Comparison of ENCODE assay signal across 16 cellular contexts in the genomic region with DNA sequence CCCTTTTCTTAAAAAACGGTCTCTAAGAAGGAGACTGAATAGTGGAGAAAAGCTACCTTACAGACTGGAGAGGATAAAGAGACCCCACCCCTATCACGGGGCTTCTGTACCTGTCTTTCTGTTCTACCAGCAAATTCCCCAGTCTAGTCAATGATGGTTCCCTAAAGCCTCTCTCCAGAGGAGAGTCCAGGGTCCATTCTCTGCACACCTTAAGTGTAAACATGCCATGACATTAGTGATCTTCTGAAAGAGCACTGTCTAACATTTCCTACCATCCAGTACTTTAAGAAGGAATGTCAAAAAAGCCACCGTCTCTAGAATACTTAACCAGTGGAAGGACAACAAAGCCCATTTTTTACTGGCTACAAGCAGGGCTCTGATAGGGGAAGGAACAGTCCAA. TPM values are rescaled to one million over a fixed set of nuclear protein-coding genes. Genes with fewer than 3 reads are reported as not detected.
DNase-seq lines count a peak whose midpoint lies in the region; ATAC-seq, FAIRE-seq and TF ChIP-seq lines count a peak whose summit lies in the region.
"Had no signal": no experiment of that assay in that cellular context is flagged by ENCODE, and none has a peak within 500 bp of the region (broad histone marks: within the 10 kb centered on the region; RNA-seq: fewer than 3 reads in every experiment).

No MANE protein-coding gene starts in this region.

- no peak for TF ChIP-seq RAD21 in HepG2 (CRISPR knock-in tag; IDR thresholded peaks at IDR 0.05)

- in situ Hi-C loops in HepG2 (cut with HindIII; ENCODE audit: extremely low pct_ligation_motif_present, low pct_unique_long_range_greater_than_20kb): no loop called here

- H3K4me3 ChIP-seq in HepG2 (replicated peaks in 1 of 3; ENCODE audit: insufficient read depth in 1 of 3, low read depth in 2 of 3, low read length in 3 of 3) (no peak overlapping the region), right lobe of liver (no peak overlapping the region), thyroid gland (replicated peaks in 1 of 3) (no peak overlapping the region)
- H3K4me3 ChIP-seq: BLaER1 had no signal

- TF ChIP-seq CTCF in HepG2 (CRISPR knock-in tag; IDR thresholded peaks at IDR 0.05) (no peak), right lobe of liver (IDR thresholded peaks at IDR 0.05) (no peak), neural crest cell (conservative IDR thresholded peaks at IDR 0.05) (no peak), thyroid gland (IDR thresholded peaks at IDR 0.05) (no peak)

- TF ChIP-seq POLR2A in HepG2 (IDR thresholded peaks at IDR 0.05; ENCODE audit: insufficient read depth in 1 of 2, low read depth in 2 of 2, low read length in 2 of 2): no peak
- no peak for TF ChIP-seq POLR2A in right lobe of liver (IDR thresholded peaks at IDR 0.05)
- no peak for TF ChIP-seq POLR2A in thyroid gland (IDR thresholded peaks at IDR 0.05)

- H3K27me3 ChIP-seq in HepG2 (ENCODE audit: control insufficient read depth in 1 of 2, insufficient read depth in 2 of 2, low read length in 2 of 2) (no peaks in the 10 kb centered on the region), right lobe of liver (no peaks in the 10 kb centered on the region), thyroid gland (no peaks in the 10 kb centered on the region)
- H3K27me3 ChIP-seq: BLaER1 had no signal

- intact Hi-C loops in HepG2 (cut with micrococcal nuclease; ENCODE audit: unreplicated experiment) (no loop called here), right lobe of liver (cut with DNase I) (loop anchor here in 1 of 2 donors (10.0 kb wide), 1 partner anchor 174 kb away; no protein-coding TSS in a partner anchor), thyroid gland (cut with DNase I) (no loop called here)

- no peaks in the 10 kb centered on the region for H3K9me3 ChIP-seq in HepG2 (ENCODE audit: low read length)
- H3K9me3 ChIP-seq in right lobe of liver: no peaks in the 10 kb centered on the region
- H3K9me3 ChIP-seq in thyroid gland: no peaks in the 10 kb centered on the region
- H3K9me3 ChIP-seq: BLaER1 had no signal

- no peaks in the 10 kb centered on the region for H3K4me1 Mint-ChIP-seq in neural crest cell
- H3K4me1 Mint-ChIP-seq: CD4-positive, alpha-beta memory T cell; H9 had no signal

- WGBS in HepG2 (ENCODE audit: low lambda C conversion rate): 98% methylated on average over 3 of the region's 3 CpGs
- WGBS in right lobe of liver (ENCODE audit: insufficient coverage, low coverage, low lambda C conversion rate, missing lambda C conversion rate): 95% methylated on average over 2 of the region's 3 CpGs
- 95 to 96% methylated on average over 3 of the region's 3 CpGs for WGBS in thyroid gland, 2 donors

- H3K9ac ChIP-seq in HepG2 (ENCODE audit: insufficient read depth, low read depth, low read length): no peak overlapping the region
- H3K9ac ChIP-seq: BLaER1 had no signal

- no peak overlapping the region for H3K4me2 ChIP-seq in HepG2 (ENCODE audit: low read depth, low read length)
- H3K4me2 ChIP-seq: BLaER1 had no signal

- no peaks in the 10 kb centered on the region for H4K20me1 ChIP-seq in HepG2 (ENCODE audit: insufficient read depth, low read length)
- H4K20me1 ChIP-seq: BLaER1 had no signal

- no peaks in the 10 kb centered on the region for H3K79me2 ChIP-seq in HepG2 (ENCODE audit: insufficient read depth, low read length)

- H3K36me3 Mint-ChIP-seq in neural crest cell (ENCODE audit: low read depth): no peaks in the 10 kb centered on the region

- ATAC-seq in HepG2: peak; percentile 51
- no peak for ATAC-seq in right lobe of liver
- peak; percentile 34 for ATAC-seq in left lobe of liver
- ATAC-seq in GM21367 (IDR thresholded peaks at IDR 0.05; ENCODE audit: unreplicated experiment): no peak
- no peak for ATAC-seq in GM19324 (IDR thresholded peaks at IDR 0.05; ENCODE audit: low FRiP score, unreplicated experiment)

- POLR2A ChIA-PET in HepG2 (lab: Yijun Ruan, JAX): no interaction called here

- FAIRE-seq in HepG2 (lab: Jason Lieb, UNC): no peak
- FAIRE-seq: H1 had no signal

- H3K27me3 Mint-ChIP-seq in neural crest cell (ENCODE audit: low read depth): no peaks in the 10 kb centered on the region
- H3K27me3 Mint-ChIP-seq: CD4-positive, alpha-beta memory T cell had no signal

- H2AFZ ChIP-seq in HepG2 (ENCODE audit: low read length): no peak overlapping the region

- H3K27ac ChIP-seq in HepG2 (ENCODE audit: extremely low read length, insufficient read depth, low read length) (no peak overlapping the region), right lobe of liver (no peak overlapping the region), thyroid gland (no peak overlapping the region)
- H3K27ac ChIP-seq: BLaER1 had no signal

- TF ChIP-seq EP300 in HepG2 (IDR thresholded peaks at IDR 0.05; ENCODE audit: low read depth in 2 of 2, low read length in 2 of 2) (no peak), HepG2 (CRISPR knock-in tag; IDR thresholded peaks at IDR 0.05; ENCODE audit: borderline replicate concordance) (no peak)

- H3K4me1 ChIP-seq in HepG2 (ENCODE audit: insufficient read depth, low read length): peaks cover 13% of the 10 kb centered on the region
- H3K4me1 ChIP-seq in right lobe of liver: no peaks in the 10 kb centered on the region
- no peaks in the 10 kb centered on the region for H3K4me1 ChIP-seq in thyroid gland
- H3K4me1 ChIP-seq: BLaER1 had no signal

- H3K36me3 ChIP-seq in HepG2 (replicated peaks in 1 of 2; ENCODE audit: control insufficient read depth in 1 of 2, insufficient read depth in 2 of 2, low read length in 2 of 2) (peaks cover 27 to 83% of the 10 kb centered on the region in 2 experiments), right lobe of liver (peaks cover 0 to 75% (median 28%) of the 10 kb centered on the region in 4 donors), thyroid gland (peaks cover 53 to 54% of the 10 kb centered on the region in 2 donors)

- no TSS peak for BruUV-seq in HepG2 (replicated peaks; lab: Mats Ljungman, UMichigan)

- DNase-seq in HepG2 (ENCODE audit: low spot score) (no peak), right lobe of liver (no peak), left lobe of liver (ENCODE audit: low spot score) (no peak), neural crest cell (ENCODE audit: low read depth, low spot score) (no peak), thyroid gland (no peak)
- DNase-seq: 8988T; Calu3; CD4-positive, alpha-beta memory T cell; DMS79 treated with DMSO at 0.1 percent for 48 hours; GF-D8; H9 had no signal

- H3K4me3 Mint-ChIP-seq in neural crest cell: no peak overlapping the region
- H3K4me3 Mint-ChIP-seq: CD14-positive monocyte; CD4-positive, alpha-beta memory T cell; H9 had no signal

- H3K9me3 Mint-ChIP-seq in neural crest cell: no peaks in the 10 kb centered on the region
- H3K9me3 Mint-ChIP-seq: CD14-positive monocyte; CD4-positive, alpha-beta memory T cell; H9 had no signal

- H3K27ac Mint-ChIP-seq in neural crest cell (ENCODE audit: unreplicated experiment): peak overlapping the region; percentile 65
- H3K27ac Mint-ChIP-seq: CD4-positive, alpha-beta memory T cell; H9 had no signal

- CTCF ChIA-PET in HepG2 (lab: Yijun Ruan, JAX; ENCODE audit: low intra/inter-chr PET ratio, low total read pairs): no interaction called here

TF ChIP-seq in HepG2, 621 proteins besides CTCF, POLR2A, EP300 and RAD21:
- no peak for TF ChIP-seq BHLHE40 (IDR thresholded peaks at IDR 0.05; ENCODE audit: low read length)
- TF ChIP-seq HNF4A (CRISPR knock-in tag; IDR thresholded peaks at IDR 0.05): peak; percentile 54

RNA-seq across cellular contexts. Expression of a gene that starts 17.0 kb away (rescaled TPM):
- 43.3 and 49.7 TPM in 2 replicates for total RNA-seq in HepG2 (2016; rRNA removed; fragmentation: Illumina TruSeq; extraction: Trizol)
- 14.8 and 17.3 TPM in 2 replicates for total RNA-seq in HepG2 (2016; cell fraction: cytosol; rRNA removed; fragmentation: Illumina TruSeq; extraction: Trizol; ENCODE audit: low read depth)
- total RNA-seq in HepG2 (2016; cell fraction: insoluble cytoplasmic fraction; rRNA removed; fragmentation: Illumina TruSeq; extraction: Trizol): 46.8 and 50.6 TPM in 2 replicates
- 17.0 and 21.7 TPM in 2 replicates for total RNA-seq in HepG2 (2016; cell fraction: membrane; rRNA removed; fragmentation: Illumina TruSeq; extraction: Trizol)
- 59.2 and 72.7 TPM in 2 replicates for total RNA-seq in HepG2 (2016; cell fraction: nucleus; rRNA removed; fragmentation: Illumina TruSeq; extraction: Trizol)
- polyA plus RNA-seq in HepG2 (2011; rRNA removed): 64.6 and 70.5 TPM in 2 replicates
- polyA plus RNA-seq in HepG2 (2011; cell fraction: cytosol; rRNA removed): 46.5 and 46.6 TPM in 2 replicates
- 198 and 200 TPM in 2 replicates for polyA plus RNA-seq in HepG2 (2011; cell fraction: nucleus; rRNA removed)
- 43.8 and 45.9 TPM in 2 replicates for polyA plus RNA-seq in HepG2 (2012)
- 3.3 and 3.5 TPM in 2 replicates for polyA plus RNA-seq in HepG2 (2016; cell fraction: cytosol; fragmentation: Illumina TruSeq; extraction: Trizol; ENCODE audit: low read depth)
- 47.6 and 51.3 TPM in 2 replicates for polyA plus RNA-seq in HepG2 (2016; cell fraction: insoluble cytoplasmic fraction; fragmentation: Illumina TruSeq; extraction: Trizol; ENCODE audit: low read depth)
- polyA plus RNA-seq in HepG2 (2016; cell fraction: membrane; fragmentation: Illumina TruSeq; extraction: Trizol; ENCODE audit: low read depth): 8.6 and 9.9 TPM in 2 replicates
- polyA plus RNA-seq in HepG2 (2016; cell fraction: nucleus; fragmentation: Illumina TruSeq; extraction: Trizol; ENCODE audit: insufficient read depth, low read depth): 136 and 153 TPM in 2 replicates
- polyA minus RNA-seq in HepG2 (2011; rRNA and poly(A)+ RNA removed; ENCODE audit: low replicate concordance): 66.1 and 73.9 TPM in 2 replicates
- polyA minus RNA-seq in HepG2 (2011; cell fraction: cytosol; rRNA and poly(A)+ RNA removed): 20.4 and 24.3 TPM in 2 replicates
- 106 and 124 TPM in 2 replicates for polyA minus RNA-seq in HepG2 (2011; cell fraction: nucleus; rRNA and poly(A)+ RNA removed)
- total RNA-seq in right lobe of liver: 10 to 100 TPM; 13.5 to 17.3 (median 16.0) TPM
- 15.1 TPM for total RNA-seq in left lobe of liver
- 63.6 and 67.4 TPM in 2 replicates for total RNA-seq in neural crest cell
- 10 to 100 TPM; 24.7 to 55.9 (median 36.3) TPM for total RNA-seq in thyroid gland

Comparison
In these comparisons a context has a peak if more than half of its experiments do, and no peak if none do; other contexts are left out.
1. ATAC-seq: peak in HepG2 (single experiment) and left lobe of liver (single experiment); none in right lobe of liver (0 of 4), GM21367 (single experiment) and GM19324 (single experiment).